Comparison of ENCODE assay signal across 13 cellular contexts in the genomic region with DNA sequence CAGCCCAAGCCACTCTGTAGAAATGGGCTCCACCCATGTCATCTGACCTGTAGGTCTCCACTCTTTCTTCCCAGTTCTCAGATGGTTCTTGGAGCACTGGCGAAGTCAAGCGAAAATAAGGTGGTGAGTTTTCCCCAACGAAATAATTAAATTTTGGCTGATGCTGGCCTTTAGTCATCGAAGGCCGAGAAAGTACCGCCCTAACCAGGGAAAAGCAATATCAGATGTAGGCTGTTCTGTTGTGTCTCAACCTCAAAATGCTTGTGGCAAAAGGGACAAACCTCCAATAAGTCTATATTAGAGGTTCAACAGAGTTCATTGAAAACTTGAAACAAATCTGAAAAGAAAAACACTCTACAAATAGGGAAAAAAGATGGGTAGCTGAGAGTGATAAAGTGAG. TPM values are rescaled to one million over a fixed set of nuclear protein-coding genes. Genes with fewer than 3 reads are reported as not detected.
A peak's percentile ranks its signal among the peaks of the same experiment; 100 is the strongest.
DNase-seq lines count a peak whose midpoint lies in the region; ATAC-seq and TF ChIP-seq lines count a peak whose summit lies in the region.
"Had no signal": no experiment of that assay in that cellular context is flagged by ENCODE, and none has a peak within 500 bp of the region (broad histone marks: within the 10 kb centered on the region; RNA-seq: fewer than 3 reads in every experiment).

No MANE protein-coding gene starts in this region.

- no peaks in the 10 kb centered on the region for H3K36me3 Mint-ChIP-seq in activated naive CD4-positive, alpha-beta T cell treated with anti-CD3 and anti-CD28 coated beads for 36 hours (ENCODE audit: low read depth)
- H3K36me3 Mint-ChIP-seq in T-helper 17 cell (ENCODE audit: low read depth) (no peaks in the 10 kb centered on the region), glutamatergic neuron (ENCODE audit: unreplicated experiment) (no peaks in the 10 kb centered on the region)
- no peaks in the 10 kb centered on the region for H3K36me3 Mint-ChIP-seq in activated CD4-positive, alpha-beta T cell treated with anti-CD3 and anti-CD28 coated beads, Interleukin-2, amount 10 ng/mL, durations not matched to agents 7 days and 5 days (ENCODE audit: low read depth)

- peaks cover 36% of the 10 kb centered on the region for H3K4me1 Mint-ChIP-seq in activated naive CD4-positive, alpha-beta T cell treated with anti-CD3 and anti-CD28 coated beads for 36 hours (ENCODE audit: low read depth)
- peaks cover 10% of the 10 kb centered on the region for H3K4me1 Mint-ChIP-seq in T-helper 17 cell
- H3K4me1 Mint-ChIP-seq in activated CD4-positive, alpha-beta T cell treated with anti-CD3 and anti-CD28 coated beads, Interleukin-2, amount 10 ng/mL, durations not matched to agents 7 days and 5 days: peaks cover 8% of the 10 kb centered on the region
- peaks cover 8% of the 10 kb centered on the region for H3K4me1 Mint-ChIP-seq in glutamatergic neuron (ENCODE audit: low read depth, unreplicated experiment)

- H3K9me3 Mint-ChIP-seq in activated naive CD4-positive, alpha-beta T cell treated with anti-CD3 and anti-CD28 coated beads for 36 hours: no peaks in the 10 kb centered on the region
- no peaks in the 10 kb centered on the region for H3K9me3 Mint-ChIP-seq in activated CD4-positive, alpha-beta T cell treated with anti-CD3 and anti-CD28 coated beads, Interleukin-2, amount 10 ng/mL, durations not matched to agents 7 days and 5 days
- H3K9me3 Mint-ChIP-seq in glutamatergic neuron (ENCODE audit: unreplicated experiment): peaks cover 1% of the 10 kb centered on the region

- peak overlapping the region; percentile 75 for H3K27ac Mint-ChIP-seq in activated naive CD4-positive, alpha-beta T cell treated with anti-CD3 and anti-CD28 coated beads for 36 hours
- peak overlapping the region; percentile 24 for H3K27ac Mint-ChIP-seq in T-helper 17 cell
- H3K27ac Mint-ChIP-seq in activated CD4-positive, alpha-beta T cell treated with anti-CD3 and anti-CD28 coated beads, Interleukin-2, amount 10 ng/mL, durations not matched to agents 7 days and 5 days: no peak overlapping the region
- H3K27ac Mint-ChIP-seq in glutamatergic neuron (ENCODE audit: unreplicated experiment): no peak overlapping the region
- H3K27ac Mint-ChIP-seq: activated CD4-positive, alpha-beta T cell treated with anti-CD3 and anti-CD28 coated beads for 36 hours had no signal

- H3K27me3 Mint-ChIP-seq in activated naive CD4-positive, alpha-beta T cell treated with anti-CD3 and anti-CD28 coated beads for 36 hours (ENCODE audit: low read depth): no peaks in the 10 kb centered on the region
- no peaks in the 10 kb centered on the region for H3K27me3 Mint-ChIP-seq in T-helper 17 cell
- no peaks in the 10 kb centered on the region for H3K27me3 Mint-ChIP-seq in activated CD4-positive, alpha-beta T cell treated with anti-CD3 and anti-CD28 coated beads, Interleukin-2, amount 10 ng/mL, durations not matched to agents 7 days and 5 days
- H3K27me3 Mint-ChIP-seq in glutamatergic neuron (ENCODE audit: unreplicated experiment): no peaks in the 10 kb centered on the region
- H3K27me3 Mint-ChIP-seq: activated CD4-positive, alpha-beta T cell treated with anti-CD3 and anti-CD28 coated beads for 36 hours had no signal

- ATAC-seq in HG02870 (IDR thresholded peaks at IDR 0.05; ENCODE audit: unreplicated experiment) (peak; percentile 7), T-helper 17 cell (no peak)
- ATAC-seq: lower lobe of right lung had no signal

- no peak for DNase-seq in activated naive CD4-positive, alpha-beta T cell treated with anti-CD3 and anti-CD28 coated beads for 36 hours
- DNase-seq in activated naive CD4-positive, alpha-beta T cell treated with anti-CD3 and anti-CD28 coated beads, Interleukin-2, amount 50 U/mL, for 16 hours: no peak
- DNase-seq in T-helper 17 cell (no peak), stromal cell of bone marrow (ENCODE audit: low read depth) (peak; percentile 41), cardiac septum (ENCODE audit: low spot score) (no peak), glutamatergic neuron (no peak)
- DNase-seq in activated CD4-positive, alpha-beta T cell treated with anti-CD3 and anti-CD28 coated beads, Interleukin-2, amount 10 ng/mL, durations not matched to agents 7 days and 5 days: no peak
- DNase-seq: lower lobe of right lung; OCI-M1; stimulated activated naive CD8-positive, alpha-beta T cell treated with anti-CD3 and anti-CD28 coated beads, Interleukin-15, Interleukin-2, amounts not matched to agents 100 U/mL and 50 U/mL, for 24 hours had no signal

- no peaks in the 10 kb centered on the region for H3K9me3 ChIP-seq in T-helper 17 cell (ENCODE audit: control insufficient read depth, low read length, poor library complexity, severe bottlenecking)
- H3K9me3 ChIP-seq: lower lobe of right lung, MG63 had no signal

- CTCF ChIA-PET in activated naive CD4-positive, alpha-beta T cell treated with anti-CD3 and anti-CD28 coated beads for 36 hours (lab: Charles Lee): interaction anchor here (0.6 to 2.8 kb wide), 5 partner anchors 55 to 390 kb away, joined by 3 to 14 read pairs (median 5); a partner anchor contains a TSS
- CTCF ChIA-PET in activated CD4-positive, alpha-beta T cell treated with anti-CD3 and anti-CD28 coated beads, Interleukin-2, amount 10 ng/mL, durations not matched to agents 7 days and 5 days (lab: Charles Lee): interaction anchor here (0.5 to 0.8 kb wide), 3 partner anchors 29 to 160 kb away, joined by 3 to 6 read pairs (median 3); no protein-coding TSS in a partner anchor

- POLR2A ChIA-PET in activated CD4-positive, alpha-beta T cell treated with anti-CD3 and anti-CD28 coated beads, Interleukin-2, amount 10 ng/mL, durations not matched to agents 7 days and 5 days (lab: Charles Lee): no interaction called here

- no peak overlapping the region for H3K4me3 Mint-ChIP-seq in activated naive CD4-positive, alpha-beta T cell treated with anti-CD3 and anti-CD28 coated beads for 36 hours
- H3K4me3 Mint-ChIP-seq in T-helper 17 cell: no peak overlapping the region
- no peak overlapping the region for H3K4me3 Mint-ChIP-seq in activated CD4-positive, alpha-beta T cell treated with anti-CD3 and anti-CD28 coated beads, Interleukin-2, amount 10 ng/mL, durations not matched to agents 7 days and 5 days
- H3K4me3 Mint-ChIP-seq in glutamatergic neuron (ENCODE audit: unreplicated experiment): no peak overlapping the region
- H3K4me3 Mint-ChIP-seq: activated CD4-positive, alpha-beta T cell treated with anti-CD3 and anti-CD28 coated beads for 36 hours had no signal

- TF ChIP-seq CTCF in glutamatergic neuron (IDR thresholded peaks at IDR 0.05; ENCODE audit: partially characterized antibody, unreplicated experiment): no peak

- intact Hi-C loops in activated naive CD4-positive, alpha-beta T cell treated with anti-CD3 and anti-CD28 coated beads for 36 hours (cut with micrococcal nuclease): no loop called here
- intact Hi-C loops in cardiac septum (cut with DNase I): no loop called here

RNA-seq across cellular contexts. Expression of gene BCAT1, which starts 48.6 kb away (rescaled TPM):
- 10 to 100 TPM; 16.4 to 16.7 TPM for total RNA-seq in activated naive CD4-positive, alpha-beta T cell treated with anti-CD3 and anti-CD28 coated beads for 36 hours
- total RNA-seq in T-helper 17 cell (1 to 10 TPM; 1.1 to 1.6 TPM), cardiac septum (3.5 TPM), glutamatergic neuron (ENCODE audit: unreplicated experiment) (401 TPM)
- 1 to 10 TPM; 6.9 to 7.3 TPM for total RNA-seq in activated CD4-positive, alpha-beta T cell treated with anti-CD3 and anti-CD28 coated beads, Interleukin-2, amount 10 ng/mL, durations not matched to agents 7 days and 5 days

Comparison
In these comparisons a context has a peak if more than half of its experiments do, and no peak if none do; other contexts are left out.
1. H3K27ac Mint-ChIP-seq: peak in activated naive CD4-positive, alpha-beta T cell treated with anti-CD3 and anti-CD28 coated beads for 36 hours (single experiment) and T-helper 17 cell (single experiment); none in activated CD4-positive, alpha-beta T cell treated with anti-CD3 and anti-CD28 coated beads, Interleukin-2, amount 10 ng/mL, durations not matched to agents 7 days and 5 days (single experiment) and glutamatergic neuron (single experiment).
2. RNA of gene BCAT1, which starts 48.6 kb away (total RNA-seq): 401 TPM in glutamatergic neuron (single experiment); 16.4 to 16.7 TPM in activated naive CD4-positive, alpha-beta T cell treated with anti-CD3 and anti-CD28 coated beads for 36 hours, 6.9 to 7.3 TPM in activated CD4-positive, alpha-beta T cell treated with anti-CD3 and anti-CD28 coated beads, Interleukin-2, amount 10 ng/mL, durations not matched to agents 7 days and 5 days, 3.5 TPM in cardiac septum (single experiment) and 1.1 to 1.6 TPM in T-helper 17 cell; every median in the first group is over 10 times any median in the second.